Comparison of ENCODE assay signal across 1 cellular context in the genomic region with DNA sequence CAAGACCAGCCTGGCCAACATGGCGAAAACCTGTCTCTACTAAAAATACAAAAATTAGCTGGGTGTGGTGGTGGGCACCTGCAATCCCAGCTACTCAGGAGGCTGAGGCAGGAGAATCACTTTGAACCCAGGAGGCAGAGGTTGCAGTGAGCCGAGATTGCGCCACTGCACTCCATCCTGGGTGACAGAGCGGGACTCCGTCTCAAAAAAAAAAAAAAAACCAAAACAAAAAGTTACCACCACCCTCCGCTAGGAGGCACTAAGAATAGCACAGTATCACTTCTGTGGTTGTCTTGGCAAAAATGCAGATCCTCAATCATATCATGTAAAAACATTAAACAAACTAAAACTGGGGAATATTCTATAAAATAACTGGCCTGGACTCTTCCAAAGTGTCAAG.
TF ChIP-seq lines count a peak whose summit lies in the region.

No MANE protein-coding gene starts in this region.

TF ChIP-seq in HepG2, 621 proteins besides CTCF, POLR2A, EP300 and RAD21:
- TF ChIP-seq, protein P1, sequence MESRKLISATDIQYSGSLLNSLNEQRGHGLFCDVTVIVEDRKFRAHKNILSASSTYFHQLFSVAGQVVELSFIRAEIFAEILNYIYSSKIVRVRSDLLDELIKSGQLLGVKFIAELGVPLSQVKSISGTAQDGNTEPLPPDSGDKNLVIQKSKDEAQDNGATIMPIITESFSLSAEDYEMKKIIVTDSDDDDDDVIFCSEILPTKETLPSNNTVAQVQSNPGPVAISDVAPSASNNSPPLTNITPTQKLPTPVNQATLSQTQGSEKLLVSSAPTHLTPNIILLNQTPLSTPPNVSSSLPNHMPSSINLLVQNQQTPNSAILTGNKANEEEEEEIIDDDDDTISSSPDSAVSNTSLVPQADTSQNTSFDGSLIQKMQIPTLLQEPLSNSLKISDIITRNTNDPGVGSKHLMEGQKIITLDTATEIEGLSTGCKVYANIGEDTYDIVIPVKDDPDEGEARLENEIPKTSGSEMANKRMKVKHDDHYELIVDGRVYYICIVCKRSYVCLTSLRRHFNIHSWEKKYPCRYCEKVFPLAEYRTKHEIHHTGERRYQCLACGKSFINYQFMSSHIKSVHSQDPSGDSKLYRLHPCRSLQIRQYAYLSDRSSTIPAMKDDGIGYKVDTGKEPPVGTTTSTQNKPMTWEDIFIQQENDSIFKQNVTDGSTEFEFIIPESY (CRISPR knock-in tag; IDR thresholded peaks at IDR 0.05) = peak; percentile 56; the same call in 1 of the 2 replicates
- TF ChIP-seq ZNF441 (CRISPR knock-in tag; IDR thresholded peaks at IDR 0.05; ENCODE audit: borderline replicate concordance) (peak; percentile 47; the same call in 1 of the 2 replicates), STAG1 (CRISPR knock-in tag; IDR thresholded peaks at IDR 0.05) (peak; percentile 31; the same call in 1 of the 2 replicates)
- TF ChIP-seq, protein P2, sequence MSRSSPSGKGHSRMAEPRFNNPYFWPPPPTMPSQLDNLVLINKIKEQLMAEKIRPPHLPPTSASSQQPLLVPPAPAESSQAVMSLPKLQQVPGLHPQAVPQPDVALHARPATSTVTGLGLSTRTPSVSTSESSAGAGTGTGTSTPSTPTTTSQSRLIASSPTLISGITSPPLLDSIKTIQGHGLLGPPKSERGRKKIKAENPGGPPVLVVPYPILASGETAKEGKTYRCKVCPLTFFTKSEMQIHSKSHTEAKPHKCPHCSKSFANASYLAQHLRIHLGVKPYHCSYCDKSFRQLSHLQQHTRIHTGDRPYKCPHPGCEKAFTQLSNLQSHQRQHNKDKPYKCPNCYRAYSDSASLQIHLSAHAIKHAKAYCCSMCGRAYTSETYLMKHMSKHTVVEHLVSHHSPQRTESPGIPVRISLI (CRISPR knock-in tag; IDR thresholded peaks at IDR 0.05; ENCODE audit: borderline replicate concordance) = peak; percentile 74; the same call in 1 of the 2 replicates
